20 cellular contexts compared by ENCODE assay signal in genomic region chr3:31539275-31539674, GRCh38. TPM values are rescaled to one million over a fixed set of nuclear protein-coding genes. Genes with fewer than 3 reads are reported as not detected.
DNase-seq lines count a peak whose midpoint lies in the region; ATAC-seq, FAIRE-seq and TF ChIP-seq lines count a peak whose summit lies in the region.
"Had no signal": no experiment of that assay in that cellular context is flagged by ENCODE, and none has a peak within 500 bp of the region (broad histone marks: within the 10 kb centered on the region; RNA-seq: fewer than 3 reads in every experiment).

No MANE protein-coding gene starts in this region.

- H3K27ac ChIP-seq in GM12878 (ENCODE audit: control insufficient read depth, insufficient read depth) (no peak overlapping the region), suprapubic skin (no peak overlapping the region)
- H3K27ac ChIP-seq: hepatocyte, spleen, transverse colon had no signal

- H2AFZ ChIP-seq in GM12878 (ENCODE audit: control insufficient read depth, low read depth, low read length), result no peak overlapping the region
- H2AFZ ChIP-seq: hepatocyte had no signal

- H3K4me2 ChIP-seq in GM12878 (ENCODE audit: control insufficient read depth, insufficient read depth), result peak overlapping the region; percentile 69; the same call in 1 of the 2 replicates
- H3K4me2 ChIP-seq: hepatocyte had no signal

- no peak for FAIRE-seq in GM12878 (lab: Jason Lieb, UNC)
- FAIRE-seq: endometrium, islet of Langerhans had no signal

- H3K4me1 Mint-ChIP-seq in activated T-cell treated with anti-CD3 and anti-CD28 coated beads, Interleukin-2, amount 50 U/mL, for 4 hours (ENCODE audit: low read depth), result peaks cover 86% of the 10 kb centered on the region
- H3K4me1 Mint-ChIP-seq in HFFc6 (ENCODE audit: low read depth) (peaks cover 61% of the 10 kb centered on the region), nephron progenitor cell (peaks cover 59% of the 10 kb centered on the region)

- CTCF ChIA-PET in GM12878 (lab: Yijun Ruan, JAX), result interaction anchor here (0.6 to 2.7 kb wide), 6 partner anchors 8 to 307 kb away, joined by 3 to 19 read pairs (median 3); no protein-coding TSS in a partner anchor

- TF ChIP-seq EP300 in GM12878 (IDR thresholded peaks at IDR 0.05; ENCODE audit: borderline replicate concordance in 1 of 2, control insufficient read depth in 1 of 2, low read depth in 2 of 2, low read length in 2 of 2), result no peak
- TF ChIP-seq EP300 in suprapubic skin (IDR thresholded peaks at IDR 0.05), result no peak

- 87% methylated on average over 1 of the region's 1 CpG for WGBS in GM12878 (ENCODE audit: insufficient coverage, insufficient replicate concordance, low lambda C conversion rate, missing lambda C conversion rate)
- 49% methylated on average over 1 of the region's 1 CpG for WGBS in suprapubic skin

- no peak for DNase-seq in activated T-cell treated with anti-CD3 and anti-CD28 coated beads, Interleukin-2, amount 50 U/mL, for 4 hours
- DNase-seq in activated T-cell treated with anti-CD3 and anti-CD28 coated beads for 4 hours, result no peak
- no peak for DNase-seq in HFFc6
- no peak for DNase-seq in GM12878 (ENCODE audit: low read depth, low spot score)
- no peak for DNase-seq in nephron progenitor cell
- DNase-seq in hepatic stellate cell (ENCODE audit: low spot score), result no peak
- DNase-seq in suprapubic skin (ENCODE audit: low spot score in 2 of 2), result no peak
- DNase-seq in DMS 273 (lab: John Stamatoyannopoulos, UW; ENCODE audit: unreplicated experiment), result no peak
- DNase-seq: Caco-2; IMR-90; mesenchymal stem cell; NCI-H187 treated with DMSO at 0.1 percent for 48 hours; NK-92 treated with Interleukin-12 subunit alpha and Interleukin-12 subunit beta, amount 100 ng/mL, for 24 hours; spleen; stimulated activated naive B cell treated with anti-CD40 and anti-IgM and Interleukin-4, amounts not matched to agents 10 μg/mL and 1 μg/mL and 100 μg/mL, for 72 hours; transverse colon had no signal

- peaks cover 5% of the 10 kb centered on the region; the same call in 1 of the 2 replicates for H3K4me1 ChIP-seq in GM12878 (ENCODE audit: control insufficient read depth, insufficient read depth, low read length)
- peaks cover 64% of the 10 kb centered on the region for H3K4me1 ChIP-seq in suprapubic skin

- no peak overlapping the region for H3K9ac ChIP-seq in GM12878 (ENCODE audit: control insufficient read depth, insufficient read depth, low read length)

- no peak for ATAC-seq in activated T-cell treated with anti-CD3 and anti-CD28 coated beads, Interleukin-2, amount 50 U/mL, for 4 hours
- ATAC-seq in GM12878, result no peak
- ATAC-seq: stimulated activated naive B cell treated with anti-CD40 and anti-IgM and Interleukin-4, amounts not matched to agents 10 μg/mL and 1 μg/mL and 100 μg/mL, for 72 hours had no signal

- peak overlapping the region; percentile 9 for H3K4me3 Mint-ChIP-seq in activated T-cell treated with anti-CD3 and anti-CD28 coated beads, Interleukin-2, amount 50 U/mL, for 4 hours
- H3K4me3 Mint-ChIP-seq in HFFc6 (no peak overlapping the region), nephron progenitor cell (no peak overlapping the region)
- H3K4me3 Mint-ChIP-seq: stimulated activated naive B cell treated with anti-CD40 and anti-IgM and Interleukin-4, amounts not matched to agents 10 μg/mL and 1 μg/mL and 100 μg/mL, for 72 hours had no signal

- POLR2A ChIA-PET in GM12878 (lab: Charles Lee), result interaction anchor here (1.3 to 1.6 kb wide), 2 partner anchors 10 to 292 kb away, joined by 4 to 5 read pairs; no protein-coding TSS in a partner anchor

- peaks cover 99% of the 10 kb centered on the region for H3K79me2 ChIP-seq in GM12878 (ENCODE audit: control insufficient read depth, insufficient read depth, low read length)

- intact Hi-C loops in GM12878 (cut with micrococcal nuclease; ENCODE audit: unreplicated experiment), result loop anchor here (10.0 kb wide), 1 partner anchor 226 kb away; no protein-coding TSS in a partner anchor

- H3K27ac Mint-ChIP-seq in HFFc6 (peak overlapping the region; percentile 17; the same call in 1 of the 2 replicates), nephron progenitor cell (peak overlapping the region; percentile 49)

- no peaks in the 10 kb centered on the region for H3K27me3 Mint-ChIP-seq in activated T-cell treated with anti-CD3 and anti-CD28 coated beads, Interleukin-2, amount 50 U/mL, for 4 hours (ENCODE audit: low read depth)
- H3K27me3 Mint-ChIP-seq in HFFc6 (ENCODE audit: insufficient read depth) (no peaks in the 10 kb centered on the region), nephron progenitor cell (ENCODE audit: low read depth, poor library complexity) (no peaks in the 10 kb centered on the region)
- H3K27me3 Mint-ChIP-seq: stimulated activated naive B cell treated with anti-CD40 and anti-IgM and Interleukin-4, amounts not matched to agents 10 μg/mL and 1 μg/mL and 100 μg/mL, for 72 hours had no signal

- H3K9me3 ChIP-seq in GM12878 (replicated peaks; ENCODE audit: control insufficient read depth, insufficient read depth, low read length) (peaks cover 7% of the 10 kb centered on the region; the same call in 2 of the 3 replicates), suprapubic skin (no peaks in the 10 kb centered on the region)
- H3K9me3 ChIP-seq: Caco-2, spleen, transverse colon had no signal

- TF ChIP-seq CTCF in HFFc6 (IDR thresholded peaks at IDR 0.05) (no peak), GM12878 (IDR thresholded peaks at IDR 0.05 in 2 of 3, conservative IDR thresholded peaks at IDR 0.05 in 1 of 3; ENCODE audit: control insufficient read depth in 2 of 3, extremely low read depth in 1 of 3, insufficient read depth in 1 of 3, low read depth in 3 of 3, low read length in 3 of 3) (no peak), nephron progenitor cell (IDR thresholded peaks at IDR 0.05) (no peak), suprapubic skin (IDR thresholded peaks at IDR 0.05) (no peak)

- no peaks in the 10 kb centered on the region for H3K27me3 ChIP-seq in GM12878 (replicated peaks in 1 of 2; ENCODE audit: control insufficient read depth in 2 of 2, insufficient read depth in 2 of 2, low read length in 1 of 2)
- H3K27me3 ChIP-seq in suprapubic skin, result no peaks in the 10 kb centered on the region
- H3K27me3 ChIP-seq: hepatocyte, spleen, transverse colon had no signal

- peaks cover 0 to 7% of the 10 kb centered on the region in 2 experiments; a peak in 1 of 4 replicates for H3K36me3 ChIP-seq in GM12878 (ENCODE audit: control insufficient read depth in 2 of 2, insufficient read depth in 2 of 2, low read length in 1 of 2)
- H3K36me3 ChIP-seq in suprapubic skin, result no peaks in the 10 kb centered on the region
- H3K36me3 ChIP-seq: transverse colon had no signal

- H3K9me3 Mint-ChIP-seq in activated T-cell treated with anti-CD3 and anti-CD28 coated beads, Interleukin-2, amount 50 U/mL, for 4 hours, result no peaks in the 10 kb centered on the region
- H3K9me3 Mint-ChIP-seq in HFFc6 (no peaks in the 10 kb centered on the region), nephron progenitor cell (peaks cover 16% of the 10 kb centered on the region)
- H3K9me3 Mint-ChIP-seq: neural crest cell; stimulated activated naive B cell treated with anti-CD40 and anti-IgM and Interleukin-4, amounts not matched to agents 10 μg/mL and 1 μg/mL and 100 μg/mL, for 72 hours had no signal

- BruUV-seq in GM12878 (replicated peaks; lab: Mats Ljungman, UMichigan), result no TSS peak

- peaks cover 13% of the 10 kb centered on the region for H3K36me3 Mint-ChIP-seq in activated T-cell treated with anti-CD3 and anti-CD28 coated beads, Interleukin-2, amount 50 U/mL, for 4 hours (ENCODE audit: insufficient read depth)
- H3K36me3 Mint-ChIP-seq in HFFc6 (ENCODE audit: low read depth) (peaks cover 4% of the 10 kb centered on the region; the same call in 1 of the 2 replicates), nephron progenitor cell (ENCODE audit: low read depth) (peaks cover 52% of the 10 kb centered on the region)

- TF ChIP-seq POLR2A in GM12878 (IDR thresholded peaks at IDR 0.05; ENCODE audit: low read depth, low read length) (no peak), suprapubic skin (IDR thresholded peaks at IDR 0.05) (no peak)

- peak overlapping the region; percentile 27 for H3K4me3 ChIP-seq in GM12878
- no peak overlapping the region for H3K4me3 ChIP-seq in suprapubic skin
- H3K4me3 ChIP-seq: hepatocyte, spleen, transverse colon had no signal

- RAD21 ChIA-PET in GM12878 (lab: Charles Lee; ENCODE audit: unreplicated experiment), result interaction anchor here (0.9 to 1.8 kb wide), 6 partner anchors 8 to 770 kb away, joined by 3 to 10 read pairs (median 4); no protein-coding TSS in a partner anchor

- H4K20me1 ChIP-seq in GM12878 (ENCODE audit: control insufficient read depth, insufficient read depth), result no peaks in the 10 kb centered on the region

- SMC1A ChIA-PET in GM12878 (lab: Charles Lee; ENCODE audit: uncharacterized antibody, unreplicated experiment), result interaction anchor here (0.9 to 2.0 kb wide), 14 partner anchors 8 to 292 kb away, joined by 3 to 7 read pairs (median 4); no protein-coding TSS in a partner anchor

- in situ Hi-C loops in GM12878 (cut with MboI), result loop anchor here (10.0 kb wide), 1 partner anchor 294 kb away; no protein-coding TSS in a partner anchor

- TF ChIP-seq RAD21 in GM12878 (IDR thresholded peaks at IDR 0.05; ENCODE audit: insufficient read depth, low read depth, low read length), result no peak

TF ChIP-seq in GM12878, 131 proteins besides CTCF, POLR2A, EP300 and RAD21 (continues in another document):
- TF ChIP-seq STAT3 (IDR thresholded peaks at IDR 0.05; ENCODE audit: low read depth, low read length), result no peak

RNA-seq across cellular contexts. Expression of gene STT3B, which starts 6.5 kb away (rescaled TPM):
- 100 to 1,000 TPM in 2 of 3 donors, 10 to 100 TPM in 1; 97.2 to 113 (median 104) TPM for total RNA-seq in activated T-cell treated with anti-CD3 and anti-CD28 coated beads, Interleukin-2, amount 50 U/mL, for 4 hours
- total RNA-seq in HFFc6 (2021; fragmentation: NEBNext Ultra II Directional; extraction: Animal tissue kit (Norgen Biotek cat#: 25700)), result 100 to 1,000 TPM; 124 to 153 (median 135) TPM
- 279 and 287 TPM in 2 replicates for total RNA-seq in GM12878 (2013; cell fraction: nucleolus; rRNA removed)
- total RNA-seq in GM12878 (2014; rRNA removed) (93.5 and 99.7 TPM in 2 replicates), GM12878 (2014; rRNA removed; fragmentation: Illumina TruSeq; extraction: Trizol) (125 and 135 TPM in 2 replicates), GM12878 (2021) (83.9 and 87.3 TPM in 2 replicates), suprapubic skin (10 to 100 TPM; 69.5 to 97.0 (median 78.4) TPM)
- 51.0 TPM for polyA plus RNA-seq in GM12878 (2011; ENCODE audit: low read depth)
- polyA plus RNA-seq in GM12878 (2011; rRNA removed) (208 and 308 TPM in 2 replicates), GM12878 (2014; fragmentation: Illumina TruSeq; extraction: Trizol) (80.0 and 89.8 TPM in 2 replicates), GM12878 (2014; fragmentation: Nextera tagmentation; extraction: Ambion mirVana) (10 to 100 TPM; 19.9 to 29.3 TPM), GM12878 (2014; rRNA removed) (55.9 and 71.1 TPM in 2 replicates), GM12878 (2016; fragmentation: Nextera tagmentation; extraction: Ambion mirVana) (10 to 100 TPM; 29.9 to 79.2 TPM)
- polyA plus RNA-seq in GM12878 (2011; cell fraction: cytosol; rRNA removed), result 76.6 and 78.3 TPM in 2 replicates
- polyA plus RNA-seq in GM12878 (2011; cell fraction: nucleus; rRNA removed), result 99.2 and 113 TPM in 2 replicates
- polyA plus RNA-seq in GM12878 (2012), result 73.1 and 105 TPM in 2 replicates
- polyA minus RNA-seq in GM12878 (2011; rRNA and poly(A)+ RNA removed), result 213 and 270 TPM in 2 replicates
- 78.4 and 86.4 TPM in 2 replicates for polyA minus RNA-seq in GM12878 (2011; cell fraction: cytosol; rRNA and poly(A)+ RNA removed)
- 110 and 166 TPM in 2 replicates for polyA minus RNA-seq in GM12878 (2011; cell fraction: nucleus; rRNA and poly(A)+ RNA removed)
